ENCODE assay signal across 8 cellular contexts in the genomic region with DNA sequence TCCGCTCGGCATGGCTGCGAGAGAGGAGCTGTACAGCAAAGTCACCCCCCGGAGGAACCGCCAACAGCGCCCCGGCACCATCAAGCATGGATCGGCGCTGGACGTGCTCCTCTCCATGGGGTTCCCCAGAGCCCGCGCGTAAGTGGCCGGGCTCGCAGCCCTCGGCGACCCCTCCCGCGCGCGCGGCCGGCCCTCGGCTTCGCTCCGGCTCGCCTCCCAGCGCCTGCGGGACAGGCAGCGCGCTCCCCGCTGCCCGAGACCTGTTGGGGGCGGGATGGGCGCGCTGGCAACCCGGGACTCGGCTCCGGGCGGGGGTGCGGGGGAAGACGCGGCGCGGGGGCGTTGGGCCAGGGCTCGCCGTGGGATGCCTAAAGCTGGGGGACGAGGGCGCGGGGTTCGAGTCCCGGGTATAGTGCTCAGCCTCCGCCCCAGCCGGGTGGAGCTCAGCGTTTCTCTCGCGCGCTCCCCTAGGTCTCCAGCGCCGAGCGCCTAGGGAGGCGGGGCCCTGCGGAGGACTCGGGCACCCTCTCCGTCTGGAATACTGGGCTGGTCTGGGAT. TPM values are rescaled to one million over a fixed set of nuclear protein-coding genes. Genes with fewer than 3 reads are reported as not detected.
DNase-seq lines count a peak whose midpoint lies in the region; ATAC-seq lines count a peak whose summit lies in the region.

No MANE protein-coding gene starts in this region.

- no peaks in the 10 kb centered on the region for H3K27me3 ChIP-seq in BLaER1 treated with 17β-estradiol and CSF1 and Interleukin-3, amounts not matched to agents 10 nM and 100 nM
- H3K27me3 ChIP-seq in iPS-15b (ENCODE audit: control insufficient read depth, insufficient read depth, low read length): peaks cover 28% of the 10 kb centered on the region
- H3K27me3 ChIP-seq in skeletal muscle satellite cell (ENCODE audit: control insufficient read depth, insufficient read depth, low read length): no peaks in the 10 kb centered on the region

- H3K36me3 ChIP-seq in BLaER1 treated with 17β-estradiol and CSF1 and Interleukin-3, amounts not matched to agents 10 nM and 100 nM: peaks cover 0 to 44% (median 32%) of the 10 kb centered on the region in 11 experiments; a peak in 15 of 22 replicates
- H3K36me3 ChIP-seq in iPS-15b (ENCODE audit: control insufficient read depth, insufficient read depth, low read length) (no peaks in the 10 kb centered on the region), skeletal muscle satellite cell (ENCODE audit: insufficient read depth, low read length) (peaks cover 11% of the 10 kb centered on the region)

- DNase-seq in T-helper 17 cell (peak in 1 of 3 donors; percentile 42), anterior cingulate cortex (lab: John Stamatoyannopoulos, UW) (peak in 39 of 58 donors; percentile 32 to 81 (median 54)), NCI-H510A (lab: John Stamatoyannopoulos, UW) (no peak)

- peaks cover 46 to 63% (median 54%) of the 10 kb centered on the region in 10 experiments for H3K4me1 ChIP-seq in BLaER1 treated with 17β-estradiol and CSF1 and Interleukin-3, amounts not matched to agents 10 nM and 100 nM
- peaks cover 5% of the 10 kb centered on the region for H3K4me1 ChIP-seq in iPS-15b (ENCODE audit: control insufficient read depth, insufficient read depth, low read length)
- H3K4me1 ChIP-seq in skeletal muscle satellite cell (ENCODE audit: control insufficient read depth, insufficient read depth, low read length): peaks cover 29% of the 10 kb centered on the region

- H3K4me2 ChIP-seq in BLaER1 treated with 17β-estradiol and CSF1 and Interleukin-3, amounts not matched to agents 10 nM and 100 nM: peak overlapping the region; percentile 93 to 99 (median 98)
- peak overlapping the region; percentile 94 for H3K4me2 ChIP-seq in skeletal muscle satellite cell (ENCODE audit: low read length)

- H4K20me1 ChIP-seq in BLaER1 treated with 17β-estradiol and CSF1 and Interleukin-3, amounts not matched to agents 10 nM and 100 nM: peaks cover 27 to 54% (median 46%) of the 10 kb centered on the region in 11 experiments

- H3K9ac ChIP-seq in BLaER1 treated with 17β-estradiol and CSF1 and Interleukin-3, amounts not matched to agents 10 nM and 100 nM: peak overlapping the region; percentile 88 to 96 (median 94)
- H3K9ac ChIP-seq in iPS-15b (ENCODE audit: low read depth, low read length): peak overlapping the region; percentile 60
- peak overlapping the region; percentile 97 for H3K9ac ChIP-seq in skeletal muscle satellite cell (ENCODE audit: low read depth, low read length)

- ATAC-seq in GM19463 (IDR thresholded peaks at IDR 0.05; ENCODE audit: unreplicated experiment): peak; percentile 37
- ATAC-seq in HG03558 (IDR thresholded peaks at IDR 0.05; ENCODE audit: extremely low read depth, unreplicated experiment): peak; percentile 19
- peak; percentile 73 for ATAC-seq in T-helper 17 cell

- peak overlapping the region; percentile 81 to 97 (median 93) for H3K4me3 ChIP-seq in BLaER1 treated with 17β-estradiol and CSF1 and Interleukin-3, amounts not matched to agents 10 nM and 100 nM
- H3K4me3 ChIP-seq in iPS-15b (ENCODE audit: low read depth, low read length) (peak overlapping the region; percentile 89), skeletal muscle satellite cell (ENCODE audit: low read length) (peak overlapping the region; percentile 100)

- peak overlapping the region; percentile 80 to 98 (median 91) for H3K27ac ChIP-seq in BLaER1 treated with 17β-estradiol and CSF1 and Interleukin-3, amounts not matched to agents 10 nM and 100 nM

- H3K9me3 ChIP-seq in BLaER1 treated with 17β-estradiol and CSF1 and Interleukin-3, amounts not matched to agents 10 nM and 100 nM (replicated peaks in 1 of 11): peaks cover 0 to 3% (median 0%) of the 10 kb centered on the region in 11 experiments; a peak in 1 of 22 replicates
- no peaks in the 10 kb centered on the region for H3K9me3 ChIP-seq in T-helper 17 cell (ENCODE audit: control insufficient read depth, low read length, poor library complexity, severe bottlenecking)
- no peaks in the 10 kb centered on the region for H3K9me3 ChIP-seq in iPS-15b (ENCODE audit: control insufficient read depth, insufficient read depth, low read length)
- no peaks in the 10 kb centered on the region for H3K9me3 ChIP-seq in skeletal muscle satellite cell (replicated peaks; ENCODE audit: low read length)

- peaks cover 10% of the 10 kb centered on the region for H3K27me3 Mint-ChIP-seq in T-helper 17 cell

- no peaks in the 10 kb centered on the region for H3K36me3 Mint-ChIP-seq in T-helper 17 cell (ENCODE audit: low read depth)

- peak overlapping the region; percentile 91 for H3K27ac Mint-ChIP-seq in T-helper 17 cell

- H3K4me1 Mint-ChIP-seq in T-helper 17 cell: peaks cover 33% of the 10 kb centered on the region

- H3K4me3 Mint-ChIP-seq in T-helper 17 cell: peak overlapping the region; percentile 96

RNA-seq across cellular contexts. Expression of a gene that starts 0.6 kb away (rescaled TPM):
- 10 to 100 TPM; 22.6 to 23.6 TPM for total RNA-seq in T-helper 17 cell
- 21.0 and 24.6 TPM in 2 replicates for total RNA-seq in skeletal muscle satellite cell (2012; rRNA removed)

Comparison
In these comparisons a context has a peak if more than half of its experiments do, and no peak if none do; other contexts are left out.
1. ATAC-seq: peak in every context shown above with its lines; median percentile 73 in T-helper 17 cell; 37 in GM19463; 19 in HG03558.